ENCODE assay signal across 9 cellular contexts in genomic region chr1:201739054-201739453, GRCh38.
DNase-seq lines count a peak whose midpoint lies in the region; ATAC-seq, FAIRE-seq and TF ChIP-seq lines count a peak whose summit lies in the region.
"Had no signal": no experiment of that assay in that cellular context is flagged by ENCODE, and none has a peak within 500 bp of the region (broad histone marks: within the 10 kb centered on the region; RNA-seq: fewer than 3 reads in every experiment).

No MANE protein-coding gene starts in this region.

- TF ChIP-seq CTCF in mammary epithelial cell (conservative IDR thresholded peaks at IDR 0.05 in 1 of 2, IDR thresholded peaks at IDR 0.05 in 1 of 2; ENCODE audit: extremely low read depth in 1 of 2, insufficient read depth in 1 of 2, low read depth in 1 of 2, low read length in 2 of 2) (no peak), testis (IDR thresholded peaks at IDR 0.05) (no peak)

- DNase-seq in NCI-H748 (lab: John Stamatoyannopoulos, UW; ENCODE audit: unreplicated experiment) (peak; percentile 45), NCI-H748 treated with DMSO at 0.1 percent for 48 hours (lab: John Stamatoyannopoulos, UW) (no peak), mammary epithelial cell (no peak), left kidney (ENCODE audit: low read depth, low spot score) (peak; percentile 57), testis (no peak), T-helper 1 cell (no peak), frontal cortex (ENCODE audit: low spot score in 2 of 2) (no peak)
- DNase-seq: SJCRH30 had no signal

- TSS peak; percentile 11 for BruUV-seq in mammary epithelial cell (replicated peaks; lab: Mats Ljungman, UMichigan)

- no peaks in the 10 kb centered on the region for H4K20me1 ChIP-seq in mammary epithelial cell (ENCODE audit: insufficient read depth, low read length)

- intact Hi-C loops in mammary epithelial cell (cut with micrococcal nuclease) (loop anchor here (1.0 kb wide), 5 partner anchors 9 to 54 kb away; no protein-coding TSS in a partner anchor), testis (cut with DNase I; ENCODE audit: low total_unique reads) (no loop called here)

- no peak for ATAC-seq in HG03354 (IDR thresholded peaks at IDR 0.05; ENCODE audit: poor library complexity, severe bottlenecking, unreplicated experiment)

- H3K9me3 ChIP-seq in mammary epithelial cell (replicated peaks; ENCODE audit: insufficient read depth, low read length) (no peaks in the 10 kb centered on the region), testis (no peaks in the 10 kb centered on the region)
- H3K9me3 ChIP-seq: SJCRH30 had no signal

- H3K4me2 ChIP-seq in mammary epithelial cell (ENCODE audit: insufficient read depth, low read depth, low read length) = peak overlapping the region; percentile 90

- H3K27ac ChIP-seq in mammary epithelial cell (ENCODE audit: insufficient read depth, low read depth, low read length) = peak overlapping the region; percentile 23
- no peak overlapping the region for H3K27ac ChIP-seq in testis
- H3K27ac ChIP-seq: SJCRH30 had no signal

- no peak for TF ChIP-seq POLR2A in testis (IDR thresholded peaks at IDR 0.05)

- H3K4me3 ChIP-seq in mammary epithelial cell (replicated peaks in 1 of 3; ENCODE audit: insufficient read depth in 1 of 3, low read depth in 2 of 3, low read length in 3 of 3) (peak overlapping the region; percentile 68 to 93 (median 88)), testis (peak overlapping the region; percentile 57 to 70)
- H3K4me3 ChIP-seq: SJCRH30 had no signal

- in situ Hi-C loops in mammary epithelial cell (cut with MboI; ENCODE audit: low sequenced_read_pairs in 2 of 2) = no loop called here

- H3K27me3 ChIP-seq in mammary epithelial cell (ENCODE audit: insufficient read depth, low read length) = no peaks in the 10 kb centered on the region
- H3K27me3 ChIP-seq in testis = no peaks in the 10 kb centered on the region
- H3K27me3 ChIP-seq: SJCRH30 had no signal

- no peak for FAIRE-seq in frontal cortex (lab: Jason Lieb, UNC)

- H3K36me3 ChIP-seq in mammary epithelial cell (ENCODE audit: insufficient read depth, low read length) (peaks cover 2% of the 10 kb centered on the region), testis (ENCODE audit: low read depth, missing control alignments) (no peaks in the 10 kb centered on the region)

- H3K79me2 ChIP-seq in mammary epithelial cell (ENCODE audit: insufficient read depth, low read length) = peaks cover 59% of the 10 kb centered on the region

- CTCF ChIA-PET in mammary epithelial cell (lab: Charles Lee; ENCODE audit: low non-redundant PET) = no interaction called here

- dilution Hi-C loops in mammary epithelial cell (cut with HindIII; ENCODE audit: low sequenced_read_pairs) = no loop called here

- H3K4me1 ChIP-seq in mammary epithelial cell (ENCODE audit: insufficient read depth, low read length) (peaks cover 28% of the 10 kb centered on the region), testis (peaks cover 11% of the 10 kb centered on the region)

- 15% methylated on average over 10 of the region's 11 CpGs for whole genome bisulfite sequencing in mammary epithelial cell (ENCODE audit: low coverage, missing lambda C conversion rate)
- WGBS in testis, 2 donors = 34 to 38% methylated on average over 11 of the region's 11 CpGs

- H2AFZ ChIP-seq in mammary epithelial cell (ENCODE audit: low read depth, low read length) = peak overlapping the region; percentile 75

- peak overlapping the region; percentile 79 for H3K9ac ChIP-seq in mammary epithelial cell (ENCODE audit: insufficient read depth, low read length)

Comparison
In these comparisons a context has a peak if more than half of its experiments do, and no peak if none do; other contexts are left out.
1. DNase-seq: peak in NCI-H748 (single experiment) and left kidney (single experiment); none in NCI-H748 treated with DMSO at 0.1 percent for 48 hours (single experiment), mammary epithelial cell (single experiment), testis (single experiment), T-helper 1 cell (0 of 5) and frontal cortex (0 of 2).